1 cellular context compared by ENCODE assay signal in the genomic region with DNA sequence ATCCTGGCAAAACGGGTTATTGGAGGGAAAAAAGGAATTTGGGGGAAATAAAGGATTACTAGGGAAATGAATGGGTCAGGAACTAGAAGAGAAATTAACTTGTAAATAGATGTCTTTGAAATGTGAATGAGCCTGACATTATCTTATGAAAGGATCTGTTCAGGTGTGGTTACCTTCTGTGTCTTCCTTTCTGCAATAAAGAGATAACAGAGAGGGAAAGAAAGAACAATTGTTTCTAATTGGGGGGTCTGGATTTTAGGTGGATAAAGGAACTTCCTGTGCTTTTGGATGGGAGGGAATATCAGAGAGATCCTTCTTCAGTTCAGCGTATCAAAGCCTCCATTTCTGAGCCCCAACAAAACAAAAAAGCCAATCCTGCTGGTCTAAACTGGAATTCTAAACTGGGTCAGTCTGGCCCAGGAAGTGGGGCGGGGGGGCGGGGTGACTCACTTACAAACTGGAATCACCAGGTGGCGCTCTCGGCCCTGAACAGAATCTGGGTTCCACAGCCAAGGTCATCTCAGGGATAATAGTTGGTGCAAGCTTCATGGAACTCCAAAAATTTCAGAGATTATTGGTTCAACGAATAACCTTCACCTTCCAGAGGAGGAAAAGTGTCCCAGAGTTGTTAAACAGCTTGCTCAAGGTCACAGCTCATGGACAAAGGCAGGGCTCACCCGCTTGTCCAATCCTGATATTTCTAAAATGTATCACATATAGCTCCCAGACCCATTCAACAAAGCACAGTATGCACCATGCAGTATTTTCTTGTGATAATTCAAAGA.
A peak's percentile ranks its signal among the peaks of the same experiment; 100 is the strongest.
TF ChIP-seq lines count a peak whose summit lies in the region.

No MANE protein-coding gene starts in this region.

TF ChIP-seq in HepG2, 621 proteins besides CTCF, POLR2A, EP300 and RAD21 (continued from another document and continues in another):
- TF ChIP-seq, protein P1, sequence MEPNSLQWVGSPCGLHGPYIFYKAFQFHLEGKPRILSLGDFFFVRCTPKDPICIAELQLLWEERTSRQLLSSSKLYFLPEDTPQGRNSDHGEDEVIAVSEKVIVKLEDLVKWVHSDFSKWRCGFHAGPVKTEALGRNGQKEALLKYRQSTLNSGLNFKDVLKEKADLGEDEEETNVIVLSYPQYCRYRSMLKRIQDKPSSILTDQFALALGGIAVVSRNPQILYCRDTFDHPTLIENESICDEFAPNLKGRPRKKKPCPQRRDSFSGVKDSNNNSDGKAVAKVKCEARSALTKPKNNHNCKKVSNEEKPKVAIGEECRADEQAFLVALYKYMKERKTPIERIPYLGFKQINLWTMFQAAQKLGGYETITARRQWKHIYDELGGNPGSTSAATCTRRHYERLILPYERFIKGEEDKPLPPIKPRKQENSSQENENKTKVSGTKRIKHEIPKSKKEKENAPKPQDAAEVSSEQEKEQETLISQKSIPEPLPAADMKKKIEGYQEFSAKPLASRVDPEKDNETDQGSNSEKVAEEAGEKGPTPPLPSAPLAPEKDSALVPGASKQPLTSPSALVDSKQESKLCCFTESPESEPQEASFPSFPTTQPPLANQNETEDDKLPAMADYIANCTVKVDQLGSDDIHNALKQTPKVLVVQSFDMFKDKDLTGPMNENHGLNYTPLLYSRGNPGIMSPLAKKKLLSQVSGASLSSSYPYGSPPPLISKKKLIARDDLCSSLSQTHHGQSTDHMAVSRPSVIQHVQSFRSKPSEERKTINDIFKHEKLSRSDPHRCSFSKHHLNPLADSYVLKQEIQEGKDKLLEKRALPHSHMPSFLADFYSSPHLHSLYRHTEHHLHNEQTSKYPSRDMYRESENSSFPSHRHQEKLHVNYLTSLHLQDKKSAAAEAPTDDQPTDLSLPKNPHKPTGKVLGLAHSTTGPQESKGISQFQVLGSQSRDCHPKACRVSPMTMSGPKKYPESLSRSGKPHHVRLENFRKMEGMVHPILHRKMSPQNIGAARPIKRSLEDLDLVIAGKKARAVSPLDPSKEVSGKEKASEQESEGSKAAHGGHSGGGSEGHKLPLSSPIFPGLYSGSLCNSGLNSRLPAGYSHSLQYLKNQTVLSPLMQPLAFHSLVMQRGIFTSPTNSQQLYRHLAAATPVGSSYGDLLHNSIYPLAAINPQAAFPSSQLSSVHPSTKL (CRISPR knock-in tag; IDR thresholded peaks at IDR 0.05), result peak; percentile 83
- TF ChIP-seq, protein P2, sequence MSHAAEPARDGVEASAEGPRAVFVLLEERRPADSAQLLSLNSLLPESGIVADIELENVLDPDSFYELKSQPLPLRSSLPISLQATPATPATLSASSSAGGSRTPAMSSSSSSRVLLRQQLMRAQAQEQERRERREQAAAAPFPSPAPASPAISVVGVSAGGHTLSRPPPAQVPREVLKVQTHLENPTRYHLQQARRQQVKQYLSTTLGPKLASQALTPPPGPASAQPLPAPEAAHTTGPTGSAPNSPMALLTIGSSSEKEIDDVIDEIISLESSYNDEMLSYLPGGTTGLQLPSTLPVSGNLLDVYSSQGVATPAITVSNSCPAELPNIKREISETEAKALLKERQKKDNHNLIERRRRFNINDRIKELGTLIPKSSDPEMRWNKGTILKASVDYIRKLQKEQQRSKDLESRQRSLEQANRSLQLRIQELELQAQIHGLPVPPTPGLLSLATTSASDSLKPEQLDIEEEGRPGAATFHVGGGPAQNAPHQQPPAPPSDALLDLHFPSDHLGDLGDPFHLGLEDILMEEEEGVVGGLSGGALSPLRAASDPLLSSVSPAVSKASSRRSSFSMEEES (CRISPR knock-in tag; IDR thresholded peaks at IDR 0.05), result no peak
- peak; percentile 61; the same call in 1 of the 2 replicates for TF ChIP-seq REPIN1 (CRISPR knock-in tag; IDR thresholded peaks at IDR 0.05; ENCODE audit: borderline replicate concordance, low read depth)
- no peak for TF ChIP-seq HOXD1 (CRISPR knock-in tag; IDR thresholded peaks at IDR 0.05)
- 0 out of 2 replicates have a peak, but pooled peaks have one; percentile 21 for TF ChIP-seq ZSCAN29 (CRISPR knock-in tag; conservative IDR thresholded peaks at IDR 0.05)
- TF ChIP-seq KLF15 (CRISPR knock-in tag; IDR thresholded peaks at IDR 0.05; ENCODE audit: borderline replicate concordance), result no peak
- no peak for TF ChIP-seq NFKB2 (CRISPR knock-in tag; IDR thresholded peaks at IDR 0.05; ENCODE audit: borderline replicate concordance)
- 0 out of 2 replicates have a peak, but pooled peaks have one; percentile 21 for TF ChIP-seq ZNF317 (CRISPR knock-in tag; IDR thresholded peaks at IDR 0.05)
- TF ChIP-seq, protein P3, sequence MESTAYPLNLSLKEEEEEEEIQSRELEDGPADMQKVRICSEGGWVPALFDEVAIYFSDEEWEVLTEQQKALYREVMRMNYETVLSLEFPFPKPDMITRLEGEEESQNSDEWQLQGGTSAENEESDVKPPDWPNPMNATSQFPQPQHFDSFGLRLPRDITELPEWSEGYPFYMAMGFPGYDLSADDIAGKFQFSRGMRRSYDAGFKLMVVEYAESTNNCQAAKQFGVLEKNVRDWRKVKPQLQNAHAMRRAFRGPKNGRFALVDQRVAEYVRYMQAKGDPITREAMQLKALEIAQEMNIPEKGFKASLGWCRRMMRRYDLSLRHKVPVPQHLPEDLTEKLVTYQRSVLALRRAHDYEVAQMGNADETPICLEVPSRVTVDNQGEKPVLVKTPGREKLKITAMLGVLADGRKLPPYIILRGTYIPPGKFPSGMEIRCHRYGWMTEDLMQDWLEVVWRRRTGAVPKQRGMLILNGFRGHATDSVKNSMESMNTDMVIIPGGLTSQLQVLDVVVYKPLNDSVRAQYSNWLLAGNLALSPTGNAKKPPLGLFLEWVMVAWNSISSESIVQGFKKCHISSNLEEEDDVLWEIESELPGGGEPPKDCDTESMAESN (CRISPR knock-in tag; conservative IDR thresholded peaks at IDR 0.05), result no peak
- TF ChIP-seq SP2 (CRISPR knock-in tag; IDR thresholded peaks at IDR 0.05), result no peak
- no peak for TF ChIP-seq FOXK2 (IDR thresholded peaks at IDR 0.05)
- TF ChIP-seq, protein P4, sequence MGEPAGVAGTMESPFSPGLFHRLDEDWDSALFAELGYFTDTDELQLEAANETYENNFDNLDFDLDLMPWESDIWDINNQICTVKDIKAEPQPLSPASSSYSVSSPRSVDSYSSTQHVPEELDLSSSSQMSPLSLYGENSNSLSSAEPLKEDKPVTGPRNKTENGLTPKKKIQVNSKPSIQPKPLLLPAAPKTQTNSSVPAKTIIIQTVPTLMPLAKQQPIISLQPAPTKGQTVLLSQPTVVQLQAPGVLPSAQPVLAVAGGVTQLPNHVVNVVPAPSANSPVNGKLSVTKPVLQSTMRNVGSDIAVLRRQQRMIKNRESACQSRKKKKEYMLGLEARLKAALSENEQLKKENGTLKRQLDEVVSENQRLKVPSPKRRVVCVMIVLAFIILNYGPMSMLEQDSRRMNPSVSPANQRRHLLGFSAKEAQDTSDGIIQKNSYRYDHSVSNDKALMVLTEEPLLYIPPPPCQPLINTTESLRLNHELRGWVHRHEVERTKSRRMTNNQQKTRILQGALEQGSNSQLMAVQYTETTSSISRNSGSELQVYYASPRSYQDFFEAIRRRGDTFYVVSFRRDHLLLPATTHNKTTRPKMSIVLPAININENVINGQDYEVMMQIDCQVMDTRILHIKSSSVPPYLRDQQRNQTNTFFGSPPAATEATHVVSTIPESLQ (CRISPR knock-in tag; conservative IDR thresholded peaks at IDR 0.05), result no peak
- peak; percentile 41; the same call in 1 of the 2 replicates for TF ChIP-seq PITX1 (CRISPR knock-in tag; IDR thresholded peaks at IDR 0.05)
- TF ChIP-seq CEBPB (IDR thresholded peaks at IDR 0.05; ENCODE audit: borderline replicate concordance, low read depth, low read length), result no peak
- peak; percentile 38; the same call in 1 of the 2 replicates for TF ChIP-seq ZNF501 (CRISPR knock-in tag; IDR thresholded peaks at IDR 0.05)
- TF ChIP-seq, protein P5, sequence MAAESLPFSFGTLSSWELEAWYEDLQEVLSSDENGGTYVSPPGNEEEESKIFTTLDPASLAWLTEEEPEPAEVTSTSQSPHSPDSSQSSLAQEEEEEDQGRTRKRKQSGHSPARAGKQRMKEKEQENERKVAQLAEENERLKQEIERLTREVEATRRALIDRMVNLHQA (CRISPR knock-in tag; IDR thresholded peaks at IDR 0.05), result no peak
- TF ChIP-seq CAMTA2 (CRISPR knock-in tag; IDR thresholded peaks at IDR 0.05; ENCODE audit: borderline replicate concordance), result no peak
- TF ChIP-seq, protein P6, sequence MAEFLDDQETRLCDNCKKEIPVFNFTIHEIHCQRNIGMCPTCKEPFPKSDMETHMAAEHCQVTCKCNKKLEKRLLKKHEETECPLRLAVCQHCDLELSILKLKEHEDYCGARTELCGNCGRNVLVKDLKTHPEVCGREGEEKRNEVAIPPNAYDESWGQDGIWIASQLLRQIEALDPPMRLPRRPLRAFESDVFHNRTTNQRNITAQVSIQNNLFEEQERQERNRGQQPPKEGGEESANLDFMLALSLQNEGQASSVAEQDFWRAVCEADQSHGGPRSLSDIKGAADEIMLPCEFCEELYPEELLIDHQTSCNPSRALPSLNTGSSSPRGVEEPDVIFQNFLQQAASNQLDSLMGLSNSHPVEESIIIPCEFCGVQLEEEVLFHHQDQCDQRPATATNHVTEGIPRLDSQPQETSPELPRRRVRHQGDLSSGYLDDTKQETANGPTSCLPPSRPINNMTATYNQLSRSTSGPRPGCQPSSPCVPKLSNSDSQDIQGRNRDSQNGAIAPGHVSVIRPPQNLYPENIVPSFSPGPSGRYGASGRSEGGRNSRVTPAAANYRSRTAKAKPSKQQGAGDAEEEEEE (CRISPR knock-in tag; IDR thresholded peaks at IDR 0.05; ENCODE audit: borderline replicate concordance), result no peak
- TF ChIP-seq ZNF557 (CRISPR knock-in tag; IDR thresholded peaks at IDR 0.05), result no peak
- TF ChIP-seq ZFP36 (IDR thresholded peaks at IDR 0.05; ENCODE audit: borderline replicate concordance, low read depth, low read length, partially characterized antibody), result no peak
- no peak for TF ChIP-seq ZNF772 (CRISPR knock-in tag; IDR thresholded peaks at IDR 0.05)
- no peak for TF ChIP-seq GPN1 (CRISPR knock-in tag; IDR thresholded peaks at IDR 0.05; ENCODE audit: borderline replicate concordance)
- TF ChIP-seq FOXK1 (CRISPR knock-in tag; IDR thresholded peaks at IDR 0.05; ENCODE audit: borderline replicate concordance, low read depth), result 0 out of 2 replicates have a peak, but pooled peaks have one; percentile 14
- TF ChIP-seq GATAD2A (CRISPR knock-in tag; IDR thresholded peaks at IDR 0.05), result peak; percentile 71
- no peak for TF ChIP-seq KDM4B (CRISPR knock-in tag; IDR thresholded peaks at IDR 0.05)
- no peak for TF ChIP-seq ZNF737 (CRISPR knock-in tag; IDR thresholded peaks at IDR 0.05; ENCODE audit: borderline replicate concordance)
- TF ChIP-seq ZNF713 (CRISPR knock-in tag; IDR thresholded peaks at IDR 0.05), result no peak
- TF ChIP-seq ZNF775 (CRISPR knock-in tag; IDR thresholded peaks at IDR 0.05; ENCODE audit: borderline replicate concordance), result no peak
- no peak for TF ChIP-seq MED8 (CRISPR knock-in tag; IDR thresholded peaks at IDR 0.05; ENCODE audit: insufficient replicate concordance)
- TF ChIP-seq MEIS1 (CRISPR knock-in tag; IDR thresholded peaks at IDR 0.05; ENCODE audit: borderline replicate concordance), result 0 out of 2 replicates have a peak, but pooled peaks have one; percentile 42
- peak; percentile 33; the same call in 1 of the 2 replicates for TF ChIP-seq RXRA (CRISPR knock-in tag; IDR thresholded peaks at IDR 0.05)
- TF ChIP-seq NFE2L1 (CRISPR knock-in tag; IDR thresholded peaks at IDR 0.05; ENCODE audit: borderline replicate concordance), result no peak
- no peak for TF ChIP-seq ZNF160 (CRISPR knock-in tag; IDR thresholded peaks at IDR 0.05)
- peak; percentile 97 for TF ChIP-seq ZNF335 (CRISPR knock-in tag; IDR thresholded peaks at IDR 0.05)
- TF ChIP-seq, protein P7, sequence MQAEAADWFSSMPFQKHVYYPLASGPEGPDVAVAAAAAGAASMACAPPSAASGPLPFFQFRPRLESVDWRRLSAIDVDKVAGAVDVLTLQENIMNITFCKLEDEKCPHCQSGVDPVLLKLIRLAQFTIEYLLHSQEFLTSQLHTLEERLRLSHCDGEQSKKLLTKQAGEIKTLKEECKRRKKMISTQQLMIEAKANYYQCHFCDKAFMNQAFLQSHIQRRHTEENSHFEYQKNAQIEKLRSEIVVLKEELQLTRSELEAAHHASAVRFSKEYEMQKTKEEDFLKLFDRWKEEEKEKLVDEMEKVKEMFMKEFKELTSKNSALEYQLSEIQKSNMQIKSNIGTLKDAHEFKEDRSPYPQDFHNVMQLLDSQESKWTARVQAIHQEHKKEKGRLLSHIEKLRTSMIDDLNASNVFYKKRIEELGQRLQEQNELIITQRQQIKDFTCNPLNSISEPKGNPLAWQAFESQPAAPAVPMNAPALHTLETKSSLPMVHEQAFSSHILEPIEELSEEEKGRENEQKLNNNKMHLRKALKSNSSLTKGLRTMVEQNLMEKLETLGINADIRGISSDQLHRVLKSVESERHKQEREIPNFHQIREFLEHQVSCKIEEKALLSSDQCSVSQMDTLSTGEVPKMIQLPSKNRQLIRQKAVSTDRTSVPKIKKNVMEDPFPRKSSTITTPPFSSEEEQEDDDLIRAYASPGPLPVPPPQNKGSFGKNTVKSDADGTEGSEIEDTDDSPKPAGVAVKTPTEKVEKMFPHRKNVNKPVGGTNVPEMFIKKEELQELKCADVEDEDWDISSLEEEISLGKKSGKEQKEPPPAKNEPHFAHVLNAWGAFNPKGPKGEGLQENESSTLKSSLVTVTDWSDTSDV (CRISPR knock-in tag; IDR thresholded peaks at IDR 0.05), result no peak
- TF ChIP-seq ZNF441 (CRISPR knock-in tag; IDR thresholded peaks at IDR 0.05; ENCODE audit: borderline replicate concordance), result no peak
- TF ChIP-seq ZNF136 (CRISPR knock-in tag; IDR thresholded peaks at IDR 0.05; ENCODE audit: low read depth), result no peak; the same call in 1 of the 2 replicates
- no peak for TF ChIP-seq HMGA1 (CRISPR knock-in tag; conservative IDR thresholded peaks at IDR 0.05)
- TF ChIP-seq MAFG (CRISPR knock-in tag; IDR thresholded peaks at IDR 0.05), result no peak
- peak; percentile 85 for TF ChIP-seq TEAD3 (CRISPR knock-in tag; optimal IDR thresholded peaks at IDR 0.05; ENCODE audit: borderline replicate concordance)
- TF ChIP-seq CEBPG (CRISPR knock-in tag; IDR thresholded peaks at IDR 0.05), result peak; percentile 22
- TF ChIP-seq ZNF660 (CRISPR knock-in tag; IDR thresholded peaks at IDR 0.05; ENCODE audit: borderline replicate concordance, low read depth), result no peak
- no peak for TF ChIP-seq KLF12 (CRISPR knock-in tag; IDR thresholded peaks at IDR 0.05; ENCODE audit: borderline replicate concordance)
- no peak for TF ChIP-seq TOPORS (CRISPR knock-in tag; IDR thresholded peaks at IDR 0.05)
- no peak for TF ChIP-seq THYN1 (CRISPR knock-in tag; IDR thresholded peaks at IDR 0.05; ENCODE audit: borderline replicate concordance, low read depth)
- no peak for TF ChIP-seq NFYB (CRISPR knock-in tag; IDR thresholded peaks at IDR 0.05)
- no peak for TF ChIP-seq PAF1 (CRISPR knock-in tag; IDR thresholded peaks at IDR 0.05)
- TF ChIP-seq CHD4 (IDR thresholded peaks at IDR 0.05; ENCODE audit: borderline replicate concordance, low read length), result no peak
- TF ChIP-seq REXO4 (CRISPR knock-in tag; IDR thresholded peaks at IDR 0.05; ENCODE audit: borderline replicate concordance), result no peak
- TF ChIP-seq HMG20B (CRISPR knock-in tag; conservative IDR thresholded peaks at IDR 0.05), result no peak
- TF ChIP-seq TARDBP (CRISPR knock-in tag; IDR thresholded peaks at IDR 0.05), result 0 out of 2 replicates have a peak, but pooled peaks have one; percentile 31
- TF ChIP-seq CC2D1A (CRISPR knock-in tag; IDR thresholded peaks at IDR 0.05), result no peak
- TF ChIP-seq, protein P8, sequence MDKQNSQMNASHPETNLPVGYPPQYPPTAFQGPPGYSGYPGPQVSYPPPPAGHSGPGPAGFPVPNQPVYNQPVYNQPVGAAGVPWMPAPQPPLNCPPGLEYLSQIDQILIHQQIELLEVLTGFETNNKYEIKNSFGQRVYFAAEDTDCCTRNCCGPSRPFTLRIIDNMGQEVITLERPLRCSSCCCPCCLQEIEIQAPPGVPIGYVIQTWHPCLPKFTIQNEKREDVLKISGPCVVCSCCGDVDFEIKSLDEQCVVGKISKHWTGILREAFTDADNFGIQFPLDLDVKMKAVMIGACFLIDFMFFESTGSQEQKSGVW (CRISPR knock-in tag; IDR thresholded peaks at IDR 0.05; ENCODE audit: borderline replicate concordance), result no peak
- no peak for TF ChIP-seq TAF1 (CRISPR knock-in tag; IDR thresholded peaks at IDR 0.05)
